1 cellular context compared by ENCODE assay signal in the genomic region with DNA sequence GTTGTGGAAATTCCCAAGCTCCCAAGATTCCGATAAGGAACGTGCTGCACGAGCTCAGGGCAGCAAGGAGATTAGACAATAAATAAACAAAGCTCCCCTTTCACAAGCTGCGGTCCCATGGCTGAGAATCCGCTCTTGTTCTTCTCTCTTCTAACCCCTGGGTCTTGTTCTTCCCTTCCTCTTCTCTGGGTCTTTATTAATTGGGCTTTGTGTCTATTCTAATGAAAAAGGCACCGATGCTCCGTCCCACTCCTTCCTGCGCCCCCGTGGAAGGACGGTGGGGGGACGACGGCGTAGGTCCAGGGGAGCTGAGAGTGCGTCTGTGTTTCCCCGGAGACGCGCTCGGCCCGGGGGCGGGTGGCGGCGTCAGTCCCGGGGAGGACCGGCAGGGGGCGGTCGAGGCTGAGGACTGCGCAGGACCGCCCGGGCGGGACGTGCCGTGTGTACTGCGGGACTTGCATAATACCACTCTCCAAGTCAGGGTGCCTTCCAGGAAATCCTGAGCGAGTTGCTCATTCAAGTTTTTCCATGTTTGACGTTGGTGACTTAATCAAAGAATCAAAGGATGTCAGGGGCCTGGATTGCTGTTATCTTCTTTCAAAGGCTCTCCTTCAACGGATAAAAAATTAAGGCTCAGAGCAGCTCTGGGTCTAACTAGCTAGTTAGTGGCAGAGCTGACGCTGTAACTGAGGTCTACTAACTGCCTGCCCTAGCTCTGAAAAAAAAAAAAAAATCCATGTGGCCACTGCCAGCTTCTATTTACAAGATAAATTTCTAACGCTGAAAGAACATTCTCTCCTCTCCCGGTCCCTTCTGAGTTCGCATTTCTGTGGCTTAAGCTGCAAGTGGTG.
TF ChIP-seq lines count a peak whose summit lies in the region.

No MANE protein-coding gene starts in this region.

TF ChIP-seq in K562, 482 proteins besides CTCF, POLR2A, EP300 and RAD21 (continued from another document and continues in another):
- TF ChIP-seq, protein P1, sequence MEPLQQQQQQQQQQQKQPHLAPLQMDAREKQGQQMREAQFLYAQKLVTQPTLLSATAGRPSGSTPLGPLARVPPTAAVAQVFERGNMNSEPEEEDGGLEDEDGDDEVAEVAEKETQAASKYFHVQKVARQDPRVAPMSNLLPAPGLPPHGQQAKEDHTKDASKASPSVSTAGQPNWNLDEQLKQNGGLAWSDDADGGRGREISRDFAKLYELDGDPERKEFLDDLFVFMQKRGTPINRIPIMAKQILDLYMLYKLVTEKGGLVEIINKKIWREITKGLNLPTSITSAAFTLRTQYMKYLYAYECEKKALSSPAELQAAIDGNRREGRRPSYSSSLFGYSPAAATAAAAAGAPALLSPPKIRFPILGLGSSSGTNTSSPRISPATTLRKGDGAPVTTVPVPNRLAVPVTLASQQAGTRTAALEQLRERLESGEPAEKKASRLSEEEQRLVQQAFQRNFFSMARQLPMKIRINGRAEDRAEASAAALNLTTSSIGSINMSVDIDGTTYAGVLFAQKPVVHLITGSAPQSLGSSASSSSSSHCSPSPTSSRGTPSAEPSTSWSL (CRISPR knock-in tag; IDR thresholded peaks at IDR 0.05; ENCODE audit: borderline replicate concordance), result no peak
- no peak for TF ChIP-seq DMBX1 (CRISPR knock-in tag; IDR thresholded peaks at IDR 0.05; ENCODE audit: borderline replicate concordance)
- TF ChIP-seq ETS2 (tag; IDR thresholded peaks at IDR 0.05; ENCODE audit: borderline replicate concordance, poor library complexity, severe bottlenecking), result no peak
- no peak for TF ChIP-seq MEIS2 (IDR thresholded peaks at IDR 0.05; ENCODE audit: partially characterized antibody)
- TF ChIP-seq ATF7 (IDR thresholded peaks at IDR 0.05), result peak; percentile 60; the same call in 1 of the 2 replicates
- TF ChIP-seq, protein P2, sequence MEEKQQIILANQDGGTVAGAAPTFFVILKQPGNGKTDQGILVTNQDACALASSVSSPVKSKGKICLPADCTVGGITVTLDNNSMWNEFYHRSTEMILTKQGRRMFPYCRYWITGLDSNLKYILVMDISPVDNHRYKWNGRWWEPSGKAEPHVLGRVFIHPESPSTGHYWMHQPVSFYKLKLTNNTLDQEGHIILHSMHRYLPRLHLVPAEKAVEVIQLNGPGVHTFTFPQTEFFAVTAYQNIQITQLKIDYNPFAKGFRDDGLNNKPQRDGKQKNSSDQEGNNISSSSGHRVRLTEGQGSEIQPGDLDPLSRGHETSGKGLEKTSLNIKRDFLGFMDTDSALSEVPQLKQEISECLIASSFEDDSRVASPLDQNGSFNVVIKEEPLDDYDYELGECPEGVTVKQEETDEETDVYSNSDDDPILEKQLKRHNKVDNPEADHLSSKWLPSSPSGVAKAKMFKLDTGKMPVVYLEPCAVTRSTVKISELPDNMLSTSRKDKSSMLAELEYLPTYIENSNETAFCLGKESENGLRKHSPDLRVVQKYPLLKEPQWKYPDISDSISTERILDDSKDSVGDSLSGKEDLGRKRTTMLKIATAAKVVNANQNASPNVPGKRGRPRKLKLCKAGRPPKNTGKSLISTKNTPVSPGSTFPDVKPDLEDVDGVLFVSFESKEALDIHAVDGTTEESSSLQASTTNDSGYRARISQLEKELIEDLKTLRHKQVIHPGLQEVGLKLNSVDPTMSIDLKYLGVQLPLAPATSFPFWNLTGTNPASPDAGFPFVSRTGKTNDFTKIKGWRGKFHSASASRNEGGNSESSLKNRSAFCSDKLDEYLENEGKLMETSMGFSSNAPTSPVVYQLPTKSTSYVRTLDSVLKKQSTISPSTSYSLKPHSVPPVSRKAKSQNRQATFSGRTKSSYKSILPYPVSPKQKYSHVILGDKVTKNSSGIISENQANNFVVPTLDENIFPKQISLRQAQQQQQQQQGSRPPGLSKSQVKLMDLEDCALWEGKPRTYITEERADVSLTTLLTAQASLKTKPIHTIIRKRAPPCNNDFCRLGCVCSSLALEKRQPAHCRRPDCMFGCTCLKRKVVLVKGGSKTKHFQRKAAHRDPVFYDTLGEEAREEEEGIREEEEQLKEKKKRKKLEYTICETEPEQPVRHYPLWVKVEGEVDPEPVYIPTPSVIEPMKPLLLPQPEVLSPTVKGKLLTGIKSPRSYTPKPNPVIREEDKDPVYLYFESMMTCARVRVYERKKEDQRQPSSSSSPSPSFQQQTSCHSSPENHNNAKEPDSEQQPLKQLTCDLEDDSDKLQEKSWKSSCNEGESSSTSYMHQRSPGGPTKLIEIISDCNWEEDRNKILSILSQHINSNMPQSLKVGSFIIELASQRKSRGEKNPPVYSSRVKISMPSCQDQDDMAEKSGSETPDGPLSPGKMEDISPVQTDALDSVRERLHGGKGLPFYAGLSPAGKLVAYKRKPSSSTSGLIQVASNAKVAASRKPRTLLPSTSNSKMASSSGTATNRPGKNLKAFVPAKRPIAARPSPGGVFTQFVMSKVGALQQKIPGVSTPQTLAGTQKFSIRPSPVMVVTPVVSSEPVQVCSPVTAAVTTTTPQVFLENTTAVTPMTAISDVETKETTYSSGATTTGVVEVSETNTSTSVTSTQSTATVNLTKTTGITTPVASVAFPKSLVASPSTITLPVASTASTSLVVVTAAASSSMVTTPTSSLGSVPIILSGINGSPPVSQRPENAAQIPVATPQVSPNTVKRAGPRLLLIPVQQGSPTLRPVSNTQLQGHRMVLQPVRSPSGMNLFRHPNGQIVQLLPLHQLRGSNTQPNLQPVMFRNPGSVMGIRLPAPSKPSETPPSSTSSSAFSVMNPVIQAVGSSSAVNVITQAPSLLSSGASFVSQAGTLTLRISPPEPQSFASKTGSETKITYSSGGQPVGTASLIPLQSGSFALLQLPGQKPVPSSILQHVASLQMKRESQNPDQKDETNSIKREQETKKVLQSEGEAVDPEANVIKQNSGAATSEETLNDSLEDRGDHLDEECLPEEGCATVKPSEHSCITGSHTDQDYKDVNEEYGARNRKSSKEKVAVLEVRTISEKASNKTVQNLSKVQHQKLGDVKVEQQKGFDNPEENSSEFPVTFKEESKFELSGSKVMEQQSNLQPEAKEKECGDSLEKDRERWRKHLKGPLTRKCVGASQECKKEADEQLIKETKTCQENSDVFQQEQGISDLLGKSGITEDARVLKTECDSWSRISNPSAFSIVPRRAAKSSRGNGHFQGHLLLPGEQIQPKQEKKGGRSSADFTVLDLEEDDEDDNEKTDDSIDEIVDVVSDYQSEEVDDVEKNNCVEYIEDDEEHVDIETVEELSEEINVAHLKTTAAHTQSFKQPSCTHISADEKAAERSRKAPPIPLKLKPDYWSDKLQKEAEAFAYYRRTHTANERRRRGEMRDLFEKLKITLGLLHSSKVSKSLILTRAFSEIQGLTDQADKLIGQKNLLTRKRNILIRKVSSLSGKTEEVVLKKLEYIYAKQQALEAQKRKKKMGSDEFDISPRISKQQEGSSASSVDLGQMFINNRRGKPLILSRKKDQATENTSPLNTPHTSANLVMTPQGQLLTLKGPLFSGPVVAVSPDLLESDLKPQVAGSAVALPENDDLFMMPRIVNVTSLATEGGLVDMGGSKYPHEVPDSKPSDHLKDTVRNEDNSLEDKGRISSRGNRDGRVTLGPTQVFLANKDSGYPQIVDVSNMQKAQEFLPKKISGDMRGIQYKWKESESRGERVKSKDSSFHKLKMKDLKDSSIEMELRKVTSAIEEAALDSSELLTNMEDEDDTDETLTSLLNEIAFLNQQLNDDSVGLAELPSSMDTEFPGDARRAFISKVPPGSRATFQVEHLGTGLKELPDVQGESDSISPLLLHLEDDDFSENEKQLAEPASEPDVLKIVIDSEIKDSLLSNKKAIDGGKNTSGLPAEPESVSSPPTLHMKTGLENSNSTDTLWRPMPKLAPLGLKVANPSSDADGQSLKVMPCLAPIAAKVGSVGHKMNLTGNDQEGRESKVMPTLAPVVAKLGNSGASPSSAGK (IDR thresholded peaks at IDR 0.05), result no peak
- TF ChIP-seq ZSCAN32 (CRISPR knock-in tag; IDR thresholded peaks at IDR 0.05), result no peak
- no peak for TF ChIP-seq ELF2 (CRISPR knock-in tag; IDR thresholded peaks at IDR 0.05)
- TF ChIP-seq CEBPB (tag; IDR thresholded peaks at IDR 0.05), result peak; percentile 97
- no peak for TF ChIP-seq SOX6 (IDR thresholded peaks at IDR 0.05)
- no peak for TF ChIP-seq SMAD3 (CRISPR knock-in tag; conservative IDR thresholded peaks at IDR 0.05)
- no peak for TF ChIP-seq NUFIP1 (IDR thresholded peaks at IDR 0.05; ENCODE audit: partially characterized antibody)
- TF ChIP-seq, protein P3, sequence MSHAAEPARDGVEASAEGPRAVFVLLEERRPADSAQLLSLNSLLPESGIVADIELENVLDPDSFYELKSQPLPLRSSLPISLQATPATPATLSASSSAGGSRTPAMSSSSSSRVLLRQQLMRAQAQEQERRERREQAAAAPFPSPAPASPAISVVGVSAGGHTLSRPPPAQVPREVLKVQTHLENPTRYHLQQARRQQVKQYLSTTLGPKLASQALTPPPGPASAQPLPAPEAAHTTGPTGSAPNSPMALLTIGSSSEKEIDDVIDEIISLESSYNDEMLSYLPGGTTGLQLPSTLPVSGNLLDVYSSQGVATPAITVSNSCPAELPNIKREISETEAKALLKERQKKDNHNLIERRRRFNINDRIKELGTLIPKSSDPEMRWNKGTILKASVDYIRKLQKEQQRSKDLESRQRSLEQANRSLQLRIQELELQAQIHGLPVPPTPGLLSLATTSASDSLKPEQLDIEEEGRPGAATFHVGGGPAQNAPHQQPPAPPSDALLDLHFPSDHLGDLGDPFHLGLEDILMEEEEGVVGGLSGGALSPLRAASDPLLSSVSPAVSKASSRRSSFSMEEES (CRISPR knock-in tag; IDR thresholded peaks at IDR 0.05), result no peak
- no peak for TF ChIP-seq PML (IDR thresholded peaks at IDR 0.05; ENCODE audit: low read length)
- TF ChIP-seq JUNB (CRISPR knock-in tag; conservative IDR thresholded peaks at IDR 0.05), result no peak
- peak; percentile 31 for TF ChIP-seq ZFP36 (IDR thresholded peaks at IDR 0.05; ENCODE audit: low read depth, low read length, partially characterized antibody)
- no peak for TF ChIP-seq ZNF316 (IDR thresholded peaks at IDR 0.05)
- no peak for TF ChIP-seq FOXP1 (CRISPR knock-in tag; IDR thresholded peaks at IDR 0.05)
- TF ChIP-seq GABPB1 (CRISPR knock-in tag; IDR thresholded peaks at IDR 0.05), result peak; percentile 63; the same call in 1 of the 2 replicates
- no peak for TF ChIP-seq KLF6 (CRISPR knock-in tag; IDR thresholded peaks at IDR 0.05; ENCODE audit: borderline replicate concordance)
- TF ChIP-seq, protein P4, sequence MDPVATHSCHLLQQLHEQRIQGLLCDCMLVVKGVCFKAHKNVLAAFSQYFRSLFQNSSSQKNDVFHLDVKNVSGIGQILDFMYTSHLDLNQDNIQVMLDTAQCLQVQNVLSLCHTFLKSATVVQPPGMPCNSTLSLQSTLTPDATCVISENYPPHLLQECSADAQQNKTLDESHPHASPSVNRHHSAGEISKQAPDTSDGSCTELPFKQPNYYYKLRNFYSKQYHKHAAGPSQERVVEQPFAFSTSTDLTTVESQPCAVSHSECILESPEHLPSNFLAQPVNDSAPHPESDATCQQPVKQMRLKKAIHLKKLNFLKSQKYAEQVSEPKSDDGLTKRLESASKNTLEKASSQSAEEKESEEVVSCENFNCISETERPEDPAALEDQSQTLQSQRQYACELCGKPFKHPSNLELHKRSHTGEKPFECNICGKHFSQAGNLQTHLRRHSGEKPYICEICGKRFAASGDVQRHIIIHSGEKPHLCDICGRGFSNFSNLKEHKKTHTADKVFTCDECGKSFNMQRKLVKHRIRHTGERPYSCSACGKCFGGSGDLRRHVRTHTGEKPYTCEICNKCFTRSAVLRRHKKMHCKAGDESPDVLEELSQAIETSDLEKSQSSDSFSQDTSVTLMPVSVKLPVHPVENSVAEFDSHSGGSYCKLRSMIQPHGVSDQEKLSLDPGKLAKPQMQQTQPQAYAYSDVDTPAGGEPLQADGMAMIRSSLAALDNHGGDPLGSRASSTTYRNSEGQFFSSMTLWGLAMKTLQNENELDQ (CRISPR knock-in tag; IDR thresholded peaks at IDR 0.05; ENCODE audit: borderline replicate concordance), result no peak
- no peak for TF ChIP-seq ZEB2 (IDR thresholded peaks at IDR 0.05)
- TF ChIP-seq, protein P5, sequence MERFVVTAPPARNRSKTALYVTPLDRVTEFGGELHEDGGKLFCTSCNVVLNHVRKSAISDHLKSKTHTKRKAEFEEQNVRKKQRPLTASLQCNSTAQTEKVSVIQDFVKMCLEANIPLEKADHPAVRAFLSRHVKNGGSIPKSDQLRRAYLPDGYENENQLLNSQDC (CRISPR knock-in tag; IDR thresholded peaks at IDR 0.05), result no peak
- peak; percentile 25; the same call in 1 of the 2 replicates for TF ChIP-seq MYC (IDR thresholded peaks at IDR 0.05; ENCODE audit: low read depth, low read length)
- TF ChIP-seq MYC (CRISPR knock-in tag; IDR thresholded peaks at IDR 0.05; ENCODE audit: borderline replicate concordance, low read depth), result no peak
- no peak for TF ChIP-seq ARNT (IDR thresholded peaks at IDR 0.05)
- no peak for TF ChIP-seq PURB (CRISPR knock-in tag; IDR thresholded peaks at IDR 0.05; ENCODE audit: low read depth)
- TF ChIP-seq RUNX1 (IDR thresholded peaks at IDR 0.05; ENCODE audit: low read depth), result no peak
- TF ChIP-seq SRSF1 (IDR thresholded peaks at IDR 0.05; ENCODE audit: low read depth, low read length), result no peak
- TF ChIP-seq, protein P6, sequence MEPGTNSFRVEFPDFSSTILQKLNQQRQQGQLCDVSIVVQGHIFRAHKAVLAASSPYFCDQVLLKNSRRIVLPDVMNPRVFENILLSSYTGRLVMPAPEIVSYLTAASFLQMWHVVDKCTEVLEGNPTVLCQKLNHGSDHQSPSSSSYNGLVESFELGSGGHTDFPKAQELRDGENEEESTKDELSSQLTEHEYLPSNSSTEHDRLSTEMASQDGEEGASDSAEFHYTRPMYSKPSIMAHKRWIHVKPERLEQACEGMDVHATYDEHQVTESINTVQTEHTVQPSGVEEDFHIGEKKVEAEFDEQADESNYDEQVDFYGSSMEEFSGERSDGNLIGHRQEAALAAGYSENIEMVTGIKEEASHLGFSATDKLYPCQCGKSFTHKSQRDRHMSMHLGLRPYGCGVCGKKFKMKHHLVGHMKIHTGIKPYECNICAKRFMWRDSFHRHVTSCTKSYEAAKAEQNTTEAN (CRISPR knock-in tag; IDR thresholded peaks at IDR 0.05), result no peak
- TF ChIP-seq TARDBP (IDR thresholded peaks at IDR 0.05), result peak; percentile 65; the same call in 1 of the 2 replicates
- no peak for TF ChIP-seq TAF7 (tag; IDR thresholded peaks at IDR 0.05)
- TF ChIP-seq, protein P7, sequence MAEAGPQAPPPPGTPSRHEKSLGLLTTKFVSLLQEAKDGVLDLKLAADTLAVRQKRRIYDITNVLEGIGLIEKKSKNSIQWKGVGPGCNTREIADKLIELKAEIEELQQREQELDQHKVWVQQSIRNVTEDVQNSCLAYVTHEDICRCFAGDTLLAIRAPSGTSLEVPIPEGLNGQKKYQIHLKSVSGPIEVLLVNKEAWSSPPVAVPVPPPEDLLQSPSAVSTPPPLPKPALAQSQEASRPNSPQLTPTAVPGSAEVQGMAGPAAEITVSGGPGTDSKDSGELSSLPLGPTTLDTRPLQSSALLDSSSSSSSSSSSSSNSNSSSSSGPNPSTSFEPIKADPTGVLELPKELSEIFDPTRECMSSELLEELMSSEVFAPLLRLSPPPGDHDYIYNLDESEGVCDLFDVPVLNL (CRISPR knock-in tag; IDR thresholded peaks at IDR 0.05; ENCODE audit: low read depth), result 0 out of 2 replicates have a peak, but pooled peaks have one; percentile 25
- TF ChIP-seq, protein P8, sequence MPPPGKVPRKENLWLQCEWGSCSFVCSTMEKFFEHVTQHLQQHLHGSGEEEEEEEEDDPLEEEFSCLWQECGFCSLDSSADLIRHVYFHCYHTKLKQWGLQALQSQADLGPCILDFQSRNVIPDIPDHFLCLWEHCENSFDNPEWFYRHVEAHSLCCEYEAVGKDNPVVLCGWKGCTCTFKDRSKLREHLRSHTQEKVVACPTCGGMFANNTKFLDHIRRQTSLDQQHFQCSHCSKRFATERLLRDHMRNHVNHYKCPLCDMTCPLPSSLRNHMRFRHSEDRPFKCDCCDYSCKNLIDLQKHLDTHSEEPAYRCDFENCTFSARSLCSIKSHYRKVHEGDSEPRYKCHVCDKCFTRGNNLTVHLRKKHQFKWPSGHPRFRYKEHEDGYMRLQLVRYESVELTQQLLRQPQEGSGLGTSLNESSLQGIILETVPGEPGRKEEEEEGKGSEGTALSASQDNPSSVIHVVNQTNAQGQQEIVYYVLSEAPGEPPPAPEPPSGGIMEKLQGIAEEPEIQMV (tag; conservative IDR thresholded peaks at IDR 0.05; ENCODE audit: low read depth), result no peak
- no peak for TF ChIP-seq ESRRA (IDR thresholded peaks at IDR 0.05; ENCODE audit: borderline replicate concordance, low read depth)
- no peak for TF ChIP-seq HDAC2 (IDR thresholded peaks at IDR 0.05)
